ENCODE assay signal across 27 cellular contexts in the genomic region with DNA sequence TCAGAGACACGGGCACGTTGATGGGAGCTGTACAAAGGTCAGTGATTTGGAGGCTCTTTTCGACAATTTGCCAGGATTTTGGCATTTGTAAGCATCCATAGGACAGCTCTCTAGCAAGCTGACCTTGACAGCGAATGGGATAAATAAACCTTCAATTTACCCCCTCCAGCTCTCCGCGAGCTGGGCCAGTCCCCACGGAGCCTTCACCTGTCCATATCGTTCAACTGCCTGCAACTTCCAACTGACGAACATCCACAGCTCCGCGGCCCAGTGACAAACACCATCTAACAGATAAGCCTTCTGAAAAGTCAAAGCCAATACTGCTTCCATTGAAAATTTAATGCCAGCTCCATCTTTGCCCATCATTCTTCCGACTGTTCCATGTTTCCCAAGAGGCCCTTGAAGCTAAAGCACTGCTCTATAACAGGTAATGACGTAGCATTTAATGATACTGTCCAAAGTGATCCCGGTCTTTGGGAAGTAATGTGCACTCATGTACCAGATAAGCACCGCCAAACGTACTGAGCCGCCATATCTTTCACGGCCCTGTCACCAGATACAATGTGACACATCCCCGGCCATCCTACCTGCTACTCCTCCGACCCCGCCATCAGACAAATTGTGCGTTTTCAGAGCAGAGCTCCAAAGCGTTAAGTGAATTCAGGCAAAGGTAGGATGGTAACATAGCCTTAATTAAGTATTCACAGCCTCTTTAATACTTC.
"Had no signal": no experiment of that assay in that cellular context is flagged by ENCODE, and none has a peak within 500 bp of the region (broad histone marks: within the 10 kb centered on the region; RNA-seq: fewer than 3 reads in every experiment).

No MANE protein-coding gene starts in this region.

- H3K27ac ChIP-seq: colonic mucosa, pancreas, prostate gland, right atrium auricular region, sigmoid colon, thoracic aorta, tibial nerve, upper lobe of right lung had no signal

- H3K4me3 Mint-ChIP-seq: central memory CD8-positive, alpha-beta T cell; dendritic cell treated with granulocyte-macrophage colony-stimulating factor and Interleukin-4, amounts not matched to agents 40 ng/mL and 50 ng/mL, for 4 days; immature natural killer cell; memory B cell; natural killer cell; stimulated activated effector memory CD8-positive, alpha-beta T cell treated with anti-CD3 and anti-CD28 coated beads, Interleukin-12 subunit alpha, Interleukin-12 subunit beta, amount 100 ng/mL, for 72 hours had no signal

- H3K27ac Mint-ChIP-seq: dendritic cell treated with granulocyte-macrophage colony-stimulating factor and Interleukin-4, amounts not matched to agents 40 ng/mL and 50 ng/mL, for 4 days; immature natural killer cell; memory B cell; natural killer cell; stimulated activated effector memory CD8-positive, alpha-beta T cell treated with anti-CD3 and anti-CD28 coated beads, Interleukin-12 subunit alpha, Interleukin-12 subunit beta, amount 100 ng/mL, for 72 hours had no signal

- H3K4me3 ChIP-seq: colonic mucosa, lung, pancreas, prostate gland, right atrium auricular region, sigmoid colon, thoracic aorta, tibial nerve, upper lobe of right lung had no signal

- FAIRE-seq: endometrium, frontal cortex, keratinocyte, pancreas had no signal

- H3K9me3 ChIP-seq: colonic mucosa, pancreas, prostate gland, right atrium auricular region, sigmoid colon, thoracic aorta, upper lobe of right lung had no signal

- H3K27me3 ChIP-seq: colonic mucosa, pancreas, right atrium auricular region, sigmoid colon, tibial nerve, upper lobe of right lung had no signal

- H3K4me1 Mint-ChIP-seq: central memory CD8-positive, alpha-beta T cell; immature natural killer cell; memory B cell; natural killer cell; stimulated activated effector memory CD8-positive, alpha-beta T cell treated with anti-CD3 and anti-CD28 coated beads, Interleukin-12 subunit alpha, Interleukin-12 subunit beta, amount 100 ng/mL, for 72 hours had no signal

- H3K36me3 Mint-ChIP-seq: immature natural killer cell; memory B cell; natural killer cell; stimulated activated effector memory CD8-positive, alpha-beta T cell treated with anti-CD3 and anti-CD28 coated beads, Interleukin-12 subunit alpha, Interleukin-12 subunit beta, amount 100 ng/mL, for 72 hours had no signal

- H3K36me3 ChIP-seq: colonic mucosa, pancreas, prostate gland, right atrium auricular region, sigmoid colon, thoracic aorta, tibial nerve, upper lobe of right lung had no signal

- H3K4me1 ChIP-seq: colonic mucosa, pancreas, prostate gland, right atrium auricular region, sigmoid colon, upper lobe of right lung had no signal

- H3K27me3 Mint-ChIP-seq: central memory CD8-positive, alpha-beta T cell; dendritic cell treated with granulocyte-macrophage colony-stimulating factor and Interleukin-4, amounts not matched to agents 40 ng/mL and 50 ng/mL, for 4 days; memory B cell had no signal

- ATAC-seq: left ventricle myocardium superior; natural killer cell; pancreas; stimulated activated effector memory CD8-positive, alpha-beta T cell treated with anti-CD3 and anti-CD28 coated beads, Interleukin-12 subunit alpha, Interleukin-12 subunit beta, amount 100 ng/mL, for 72 hours; stimulated activated naive CD8-positive, alpha-beta T cell treated with anti-CD3 and anti-CD28 coated beads, Interleukin-15, Interleukin-2, amounts not matched to agents 100 U/mL and 50 U/mL, for 24 hours; upper lobe of right lung had no signal

- H3K9me3 Mint-ChIP-seq: central memory CD8-positive, alpha-beta T cell; natural killer cell; stimulated activated effector memory CD8-positive, alpha-beta T cell treated with anti-CD3 and anti-CD28 coated beads, Interleukin-12 subunit alpha, Interleukin-12 subunit beta, amount 100 ng/mL, for 72 hours had no signal

- DNase-seq: colonic mucosa; effector memory CD4-positive, alpha-beta T cell; erythroblast; hypothalamus; immature natural killer cell; left ventricle myocardium superior; natural killer cell; occipital lobe; pancreas; sigmoid colon; stimulated activated CD4-positive, alpha-beta T cell treated with anti-CD3 and anti-CD28 coated beads, Interleukin-2, amount 100 ng/mL, for 24 hours; stimulated activated CD4-positive, alpha-beta T cell treated with anti-CD3 and anti-CD28 coated beads, Interleukin-4, amount 100 ng/mL, for 24 hours; stimulated activated naive CD8-positive, alpha-beta T cell treated with anti-CD3 and anti-CD28 coated beads, Interleukin-15, Interleukin-2, amounts not matched to agents 100 U/mL and 50 U/mL, for 24 hours; substantia nigra; upper lobe of right lung had no signal
